20 cellular contexts compared by ENCODE assay signal in genomic region chr17:8372422-8372821, GRCh38. TPM values are rescaled to one million over a fixed set of nuclear protein-coding genes. Genes with fewer than 3 reads are reported as not detected.
DNase-seq lines count a peak whose midpoint lies in the region; ATAC-seq and TF ChIP-seq lines count a peak whose summit lies in the region.
"Had no signal": no experiment of that assay in that cellular context is flagged by ENCODE, and none has a peak within 500 bp of the region (broad histone marks: within the 10 kb centered on the region; RNA-seq: fewer than 3 reads in every experiment).

No MANE protein-coding gene starts in this region.

- CTCF ChIA-PET in mammary epithelial cell (lab: Charles Lee; ENCODE audit: low non-redundant PET), result no interaction called here

- H3K4me2 ChIP-seq in mammary epithelial cell (ENCODE audit: insufficient read depth, low read depth, low read length) (no peak overlapping the region), mesenchymal stem cell (ENCODE audit: low read length, poor library complexity, severe bottlenecking) (no peak overlapping the region)

- H3K36me3 Mint-ChIP-seq in natural killer cell treated with Interleukin-12 subunit alpha and Interleukin-12 subunit beta and Interleukin-15 and Interleukin-18, amount 100 ng/mL, for 72 hours, result peaks cover 13% of the 10 kb centered on the region

- H3K9me3 ChIP-seq in mammary epithelial cell (replicated peaks; ENCODE audit: insufficient read depth, low read length), result no peaks in the 10 kb centered on the region
- no peaks in the 10 kb centered on the region for H3K9me3 ChIP-seq in mesenchymal stem cell (ENCODE audit: control insufficient read depth, low read length)
- H3K9me3 ChIP-seq in gastrocnemius medialis, result no peaks in the 10 kb centered on the region

- no peak overlapping the region for H3K27ac Mint-ChIP-seq in natural killer cell treated with Interleukin-12 subunit alpha and Interleukin-12 subunit beta and Interleukin-15 and Interleukin-18, amount 100 ng/mL, for 72 hours
- H3K27ac Mint-ChIP-seq: CD14-positive monocyte had no signal

- no peaks in the 10 kb centered on the region for H3K27me3 Mint-ChIP-seq in natural killer cell treated with Interleukin-12 subunit alpha and Interleukin-12 subunit beta and Interleukin-15 and Interleukin-18, amount 100 ng/mL, for 72 hours

- H4K91ac ChIP-seq in mesenchymal stem cell (ENCODE audit: low read length), result no peak overlapping the region

- peaks cover 11% of the 10 kb centered on the region for H3K79me1 ChIP-seq in mesenchymal stem cell (replicated peaks; ENCODE audit: low read length, poor library complexity, severe bottlenecking)

- H3K36me3 ChIP-seq in mammary epithelial cell (ENCODE audit: insufficient read depth, low read length) (peaks cover 8% of the 10 kb centered on the region), mesenchymal stem cell (ENCODE audit: control insufficient read depth in 1 of 2, insufficient read depth in 2 of 2, low read depth in 1 of 2, low read length in 2 of 2) (peaks cover 16 to 44% of the 10 kb centered on the region in 2 experiments), gastrocnemius medialis (peaks cover 0 to 22% of the 10 kb centered on the region in 2 donors)

- dilution Hi-C loops in mammary epithelial cell (cut with HindIII; ENCODE audit: low sequenced_read_pairs), result no loop called here

- no peak for TF ChIP-seq CTCF in mammary epithelial cell (conservative IDR thresholded peaks at IDR 0.05 in 1 of 2, IDR thresholded peaks at IDR 0.05 in 1 of 2; ENCODE audit: extremely low read depth in 1 of 2, insufficient read depth in 1 of 2, low read depth in 1 of 2, low read length in 2 of 2)
- no peak for TF ChIP-seq CTCF in gastrocnemius medialis (IDR thresholded peaks at IDR 0.05 in 4 of 5, conservative IDR thresholded peaks at IDR 0.05 in 1 of 5)

- 46% methylated on average over 7 of the region's 7 CpGs for WGBS in mammary epithelial cell (ENCODE audit: low coverage, missing lambda C conversion rate)
- WGBS in mesenchymal stem cell, result 97% methylated on average over 4 of the region's 7 CpGs

- no peak overlapping the region for H3K23ac ChIP-seq in mesenchymal stem cell (ENCODE audit: low read length in 2 of 2)

- intact Hi-C loops in mammary epithelial cell (cut with micrococcal nuclease) (no loop called here), gastrocnemius medialis (cut with DNase I; ENCODE audit: low total_unique reads) (no loop called here)

- H3K4me3 ChIP-seq in mammary epithelial cell (replicated peaks in 1 of 3; ENCODE audit: insufficient read depth in 1 of 3, low read depth in 2 of 3, low read length in 3 of 3) (no peak overlapping the region), mesenchymal stem cell (ENCODE audit: insufficient read depth in 1 of 2, low read depth in 1 of 2, low read length in 2 of 2) (no peak overlapping the region), gastrocnemius medialis (no peak overlapping the region)
- H3K4me3 ChIP-seq: K562 had no signal

- H4K8ac ChIP-seq in mesenchymal stem cell (ENCODE audit: low read length), result no peak overlapping the region

- H3K4me1 Mint-ChIP-seq in natural killer cell treated with Interleukin-12 subunit alpha and Interleukin-12 subunit beta and Interleukin-15 and Interleukin-18, amount 100 ng/mL, for 72 hours (ENCODE audit: low read depth in 2 of 2), result peaks cover 18 to 20% of the 10 kb centered on the region in 2 donors

- no peaks in the 10 kb centered on the region for H4K20me1 ChIP-seq in mammary epithelial cell (ENCODE audit: insufficient read depth, low read length)

- no peak overlapping the region for H2BK5ac ChIP-seq in mesenchymal stem cell (ENCODE audit: low read depth, low read length, poor library complexity, severe bottlenecking)

- H3K27ac ChIP-seq in mammary epithelial cell (ENCODE audit: insufficient read depth, low read depth, low read length) (no peak overlapping the region), mesenchymal stem cell (ENCODE audit: low read length, poor library complexity, severe bottlenecking) (no peak overlapping the region), gastrocnemius medialis (peak overlapping the region; percentile 43 to 67 (median 54))
- H3K27ac ChIP-seq: 22Rv1 had no signal

- H3K9me3 Mint-ChIP-seq in natural killer cell treated with Interleukin-12 subunit alpha and Interleukin-12 subunit beta and Interleukin-15 and Interleukin-18, amount 100 ng/mL, for 72 hours, result no peaks in the 10 kb centered on the region
- H3K9me3 Mint-ChIP-seq: CD14-positive monocyte had no signal

- TF ChIP-seq POLR2A in gastrocnemius medialis (IDR thresholded peaks at IDR 0.05), result no peak

- peak overlapping the region; percentile 28 for H2AK5ac ChIP-seq in mesenchymal stem cell (ENCODE audit: low read length, severe bottlenecking)

- DNase-seq in NCI-H82 (lab: John Stamatoyannopoulos, UW) (peak; percentile 24), NCI-H82 treated with DMSO at 0.1 percent for 48 hours (lab: John Stamatoyannopoulos, UW; ENCODE audit: unreplicated experiment) (no peak), mammary epithelial cell (peak; percentile 41), mesenchymal stem cell (no peak), gastrocnemius medialis (no peak), HCEC 1CT (no peak), UCSD-AML1 (lab: John Stamatoyannopoulos, UW; ENCODE audit: unreplicated experiment) (no peak)
- no peak for DNase-seq in natural killer cell treated with Interleukin-12 subunit alpha and Interleukin-12 subunit beta and Interleukin-15 and Interleukin-18, amount 100 ng/mL, for 72 hours (ENCODE audit: low spot score)
- DNase-seq: DMS79, GOT3, NCI-H1105 treated with DMSO at 0.1 percent for 48 hours, NCI-H1694, NCI-H2107, NCI-H510A, NCI-H748 treated with DMSO at 0.1 percent for 48 hours had no signal

- H2BK15ac ChIP-seq in mesenchymal stem cell (ENCODE audit: low read depth, poor library complexity, severe bottlenecking), result no peak overlapping the region

- H3K9ac ChIP-seq in mammary epithelial cell (ENCODE audit: insufficient read depth, low read length) (no peak overlapping the region), mesenchymal stem cell (ENCODE audit: low read length) (no peak overlapping the region)

- in situ Hi-C loops in mammary epithelial cell (cut with MboI; ENCODE audit: low sequenced_read_pairs in 2 of 2) (no loop called here), gastrocnemius medialis (cut with MboI; ENCODE audit: low sequenced_read_pairs in 4 of 4) (no loop called here)

- H3K18ac ChIP-seq in mesenchymal stem cell (ENCODE audit: low read depth in 1 of 2, low read length in 2 of 2), result no peak overlapping the region

- H3K27me3 ChIP-seq in mammary epithelial cell (ENCODE audit: insufficient read depth, low read length) (no peaks in the 10 kb centered on the region), mesenchymal stem cell (ENCODE audit: control insufficient read depth in 1 of 2, insufficient read depth in 1 of 2, low read length in 2 of 2) (no peaks in the 10 kb centered on the region), gastrocnemius medialis (no peaks in the 10 kb centered on the region)

- H3K4me3 Mint-ChIP-seq in natural killer cell treated with Interleukin-12 subunit alpha and Interleukin-12 subunit beta and Interleukin-15 and Interleukin-18, amount 100 ng/mL, for 72 hours, result no peak overlapping the region

- H2AFZ ChIP-seq in mammary epithelial cell (ENCODE audit: low read depth, low read length), result no peak overlapping the region
- no peak overlapping the region for H2AFZ ChIP-seq in mesenchymal stem cell (ENCODE audit: low read depth, low read length)

- H3K14ac ChIP-seq in mesenchymal stem cell (ENCODE audit: low read length in 2 of 2), result peak overlapping the region in 1 of 2 experiments; percentile 51

- no peaks in the 10 kb centered on the region for H3K79me2 ChIP-seq in mammary epithelial cell (ENCODE audit: insufficient read depth, low read length)

- H3K4me1 ChIP-seq in mammary epithelial cell (ENCODE audit: insufficient read depth, low read length) (peaks cover 12% of the 10 kb centered on the region), mesenchymal stem cell (ENCODE audit: control insufficient read depth, insufficient read depth, low read depth, low read length) (peaks cover 10% of the 10 kb centered on the region), gastrocnemius medialis (peaks cover 39 to 40% of the 10 kb centered on the region in 2 donors)

- no peak overlapping the region for H2BK120ac ChIP-seq in mesenchymal stem cell (ENCODE audit: low read depth, low read length)

- ATAC-seq in gastrocnemius medialis, result no peak
- ATAC-seq in natural killer cell treated with Interleukin-12 subunit alpha and Interleukin-12 subunit beta and Interleukin-15 and Interleukin-18, amount 100 ng/mL, for 72 hours, result no peak
- ATAC-seq: K562 had no signal

- H2BK12ac ChIP-seq in mesenchymal stem cell (ENCODE audit: low read length in 2 of 2), result peak overlapping the region in 1 of 2 experiments; percentile 43

- H3K4ac ChIP-seq in mesenchymal stem cell (ENCODE audit: low read depth in 1 of 2, low read length in 2 of 2), result no peak overlapping the region

- BruUV-seq in mammary epithelial cell (replicated peaks; lab: Mats Ljungman, UMichigan), result no TSS peak

RNA-seq across cellular contexts. Expression of gene RPL26, which starts 10.6 kb away (rescaled TPM):
- total RNA-seq in mammary epithelial cell (1,000 to 10,000 TPM; 1,799 to 2,054 TPM), gastrocnemius medialis (1,000 to 10,000 TPM; 2,392 to 2,913 (median 2,833) TPM)
- polyA plus RNA-seq in mammary epithelial cell, result 3,047 TPM
- 984 TPM for polyA minus RNA-seq in mammary epithelial cell
- 6,000 TPM for polyA plus RNA-seq in mesenchymal stem cell (2013, experiment 1 of 2)
- 5,819 TPM for polyA plus RNA-seq in mesenchymal stem cell (2013, experiment 2 of 2)
- total RNA-seq in natural killer cell treated with Interleukin-12 subunit alpha and Interleukin-12 subunit beta and Interleukin-15 and Interleukin-18, amount 100 ng/mL, for 72 hours, result 1,000 to 10,000 TPM in 1 of 2 donors, 100 to 1,000 TPM in 1; 884 to 1,221 TPM

RNA-seq across cellular contexts. Expression of gene RNF222, which starts 25.2 kb away (rescaled TPM):
- total RNA-seq in mammary epithelial cell, result under 1 TPM; under 0.01 to 0.38 TPM
- polyA plus RNA-seq in mammary epithelial cell, result 0.07 TPM
- polyA minus RNA-seq in mammary epithelial cell, result 1.6 TPM
- polyA plus RNA-seq in mesenchymal stem cell (2013, experiment 1 of 2), result not detected
- polyA plus RNA-seq in mesenchymal stem cell (2013, experiment 2 of 2), result not detected
- total RNA-seq in gastrocnemius medialis, result not detected
- total RNA-seq in natural killer cell treated with Interleukin-12 subunit alpha and Interleukin-12 subunit beta and Interleukin-15 and Interleukin-18, amount 100 ng/mL, for 72 hours, result not detected
- total RNA-seq: K562 had no signal
- polyA plus RNA-seq: AG04450, CD14-positive monocyte, K562 had no signal

RNA-seq across cellular contexts. Expression of gene ODF4, which starts 32.8 kb away (rescaled TPM):
- total RNA-seq in mammary epithelial cell (not detected), gastrocnemius medialis (not detected)
- polyA plus RNA-seq in mammary epithelial cell, result not detected
- not detected for polyA minus RNA-seq in mammary epithelial cell
- not detected for polyA plus RNA-seq in mesenchymal stem cell (2013, experiment 1 of 2)
- not detected for polyA plus RNA-seq in mesenchymal stem cell (2013, experiment 2 of 2)
- total RNA-seq in natural killer cell treated with Interleukin-12 subunit alpha and Interleukin-12 subunit beta and Interleukin-15 and Interleukin-18, amount 100 ng/mL, for 72 hours, result not detected
- total RNA-seq: G401, K562 had no signal
- polyA plus RNA-seq: AG04450, CD14-positive monocyte, K562 had no signal

Comparison
In these comparisons a context has a peak if more than half of its experiments do, and no peak if none do; other contexts are left out.
1. DNase-seq: peak in NCI-H82 (single experiment) and mammary epithelial cell (single experiment); none in NCI-H82 treated with DMSO at 0.1 percent for 48 hours (single experiment), mesenchymal stem cell (single experiment), gastrocnemius medialis (0 of 2), HCEC 1CT (single experiment), natural killer cell treated with Interleukin-12 subunit alpha and Interleukin-12 subunit beta and Interleukin-15 and Interleukin-18, amount 100 ng/mL, for 72 hours (single experiment) and UCSD-AML1 (single experiment).
2. H3K27ac ChIP-seq: peak in gastrocnemius medialis (4 of 4); none in mammary epithelial cell (single experiment) and mesenchymal stem cell (single experiment).